ENCODE assay signal across 9 cellular contexts in genomic region chr6:37630281-37630799, GRCh38.
DNase-seq lines count a peak whose midpoint lies in the region; ATAC-seq and TF ChIP-seq lines count a peak whose summit lies in the region.
"Had no signal": no experiment of that assay in that cellular context is flagged by ENCODE, and none has a peak within 500 bp of the region (broad histone marks: within the 10 kb centered on the region; RNA-seq: fewer than 3 reads in every experiment).

No MANE protein-coding gene starts in this region.

- no peaks in the 10 kb centered on the region for H3K36me3 ChIP-seq in OCI-LY7 (ENCODE audit: insufficient read depth, low read length)
- no peaks in the 10 kb centered on the region for H3K36me3 ChIP-seq in Peyer's patch

- CTCF ChIA-PET in OCI-LY7 (lab: Charles Lee; ENCODE audit: unreplicated experiment), result no interaction called here

- no peaks in the 10 kb centered on the region for H3K9me2 ChIP-seq in OCI-LY7 (ENCODE audit: insufficient read depth, low read length)

- intact Hi-C loops in OCI-LY7 (cut with micrococcal nuclease; ENCODE audit: unreplicated experiment), result loop anchor here (2.0 kb wide), 1 partner anchor 62 kb away; no protein-coding TSS in a partner anchor
- intact Hi-C loops in dorsolateral prefrontal cortex (cut with DNase I), result no loop called here

- H3K4me1 ChIP-seq in OCI-LY7 (ENCODE audit: insufficient read depth, low read length, poor library complexity, severe bottlenecking) (peaks cover 21% of the 10 kb centered on the region), Peyer's patch (peaks cover 0 to 1% (median 0%) of the 10 kb centered on the region in 4 donors)

- H3K27ac ChIP-seq in OCI-LY7 (ENCODE audit: low read depth, low read length, poor library complexity, severe bottlenecking) (no peak overlapping the region), Peyer's patch (no peak overlapping the region), dorsolateral prefrontal cortex (no peak overlapping the region)

- H3K79me2 ChIP-seq in OCI-LY7 (ENCODE audit: insufficient read depth, low read depth, low read length), result no peaks in the 10 kb centered on the region

- TF ChIP-seq POLR2A in Peyer's patch (IDR thresholded peaks at IDR 0.05), result no peak

- H3K4me2 ChIP-seq in OCI-LY7 (ENCODE audit: low read length), result peak overlapping the region; percentile 53

- no peak for TF ChIP-seq CTCF in OCI-LY7 (conservative IDR thresholded peaks at IDR 0.05; ENCODE audit: low read length)
- TF ChIP-seq CTCF in Peyer's patch (IDR thresholded peaks at IDR 0.05), result no peak
- TF ChIP-seq CTCF in dorsolateral prefrontal cortex (IDR thresholded peaks at IDR 0.05 in 54 of 56, conservative IDR thresholded peaks at IDR 0.05 in 2 of 56; ENCODE audit: low read depth in 1 of 56, partially characterized antibody in 56 of 56), result no peak

- H2AFZ ChIP-seq in OCI-LY7 (ENCODE audit: low read length), result no peak overlapping the region

- no peaks in the 10 kb centered on the region for H3K9me3 ChIP-seq in OCI-LY7 (ENCODE audit: low read length)
- H3K9me3 ChIP-seq in Peyer's patch, result no peaks in the 10 kb centered on the region

- DNase-seq in EL (peak; percentile 100), OCI-LY7 (ENCODE audit: low spot score) (no peak), dedifferentiated amniotic fluid mesenchymal stem cell (ENCODE audit: extremely low spot score) (peak; percentile 80), occipital lobe (lab: John Stamatoyannopoulos, UW) (peak; percentile 17), Peyer's patch (no peak), dorsolateral prefrontal cortex (no peak), NCI-H1694 treated with DMSO at 0.1 percent for 48 hours (lab: John Stamatoyannopoulos, UW) (no peak)
- DNase-seq: activated T-cell treated with anti-CD3 and anti-CD28 coated beads, Interleukin-2, amount 50 U/mL, for 1 hour had no signal

- H3K4me3 ChIP-seq in OCI-LY7 (ENCODE audit: low read depth, low read length, poor library complexity, severe bottlenecking), result no peak overlapping the region
- H3K4me3 ChIP-seq in Peyer's patch, result no peak overlapping the region
- no peak overlapping the region for H3K4me3 ChIP-seq in dorsolateral prefrontal cortex

- H4K20me1 ChIP-seq in OCI-LY7 (ENCODE audit: insufficient read depth, low read length), result no peaks in the 10 kb centered on the region

- H3K27me3 ChIP-seq in Peyer's patch (no peaks in the 10 kb centered on the region), dorsolateral prefrontal cortex (no peaks in the 10 kb centered on the region)

- POLR2A ChIA-PET in OCI-LY7 (lab: Charles Lee), result interaction anchor here (0.5 to 2.0 kb wide), 2 partner anchors 11 to 321 kb away, joined by 4 to 5 read pairs; no protein-coding TSS in a partner anchor

- ATAC-seq in HG02981 (IDR thresholded peaks at IDR 0.05; ENCODE audit: unreplicated experiment), result no peak

- BruUV-seq in OCI-LY7 (replicated peaks; lab: Mats Ljungman, UMichigan), result no TSS peak

Comparison
In these comparisons a context has a peak if more than half of its experiments do, and no peak if none do; other contexts are left out.
1. DNase-seq: peak in EL (single experiment), dedifferentiated amniotic fluid mesenchymal stem cell (single experiment) and occipital lobe (single experiment); none in OCI-LY7 (single experiment), Peyer's patch (0 of 3), dorsolateral prefrontal cortex (0 of 10) and NCI-H1694 treated with DMSO at 0.1 percent for 48 hours (single experiment).